Comparison of ENCODE assay signal across 17 cellular contexts in genomic region chr17:17892731-17893130, GRCh38. TPM values are rescaled to one million over a fixed set of nuclear protein-coding genes. Genes with fewer than 3 reads are reported as not detected.
DNase-seq lines count a peak whose midpoint lies in the region; ATAC-seq and TF ChIP-seq lines count a peak whose summit lies in the region.
"Had no signal": no experiment of that assay in that cellular context is flagged by ENCODE, and none has a peak within 500 bp of the region (broad histone marks: within the 10 kb centered on the region; RNA-seq: fewer than 3 reads in every experiment).

No MANE protein-coding gene starts in this region.

- no peak overlapping the region for H3K27ac Mint-ChIP-seq in activated T-helper 1 cell treated with anti-CD3 and anti-CD28 coated beads, Interleukin-12 subunit alpha, Interleukin-12 subunit beta, Interleukin-2, Interleukin-4 antibody, amounts not matched to agents 30 ng/mL and 10 ng/mL and 1 ng/mL, durations not matched to agents 14 hours and 24 hours and 36 hours
- H3K27ac Mint-ChIP-seq: H9, HFFc6 had no signal

- H3K79me2 ChIP-seq in MM.1S (ENCODE audit: low read length) (no peaks in the 10 kb centered on the region), neural cell (replicated peaks; ENCODE audit: insufficient read depth, low read length) (no peaks in the 10 kb centered on the region), PC-9 (ENCODE audit: low read depth) (no peaks in the 10 kb centered on the region)

- H3K9me3 ChIP-seq in BLaER1 (no peaks in the 10 kb centered on the region), MM.1S (replicated peaks; ENCODE audit: insufficient read depth, low read length) (no peaks in the 10 kb centered on the region), neural cell (ENCODE audit: low read length) (no peaks in the 10 kb centered on the region), PC-9 (ENCODE audit: insufficient read depth, low read depth) (no peaks in the 10 kb centered on the region)

- H4K20me1 ChIP-seq in BLaER1 (0 out of 2 replicates have a peak, but pooled peaks cover 6% of the 10 kb centered on the region), MM.1S (ENCODE audit: insufficient read depth, low read length) (no peaks in the 10 kb centered on the region), neural cell (ENCODE audit: insufficient read depth) (no peaks in the 10 kb centered on the region), PC-9 (ENCODE audit: insufficient read depth) (no peaks in the 10 kb centered on the region)

- H3K27ac ChIP-seq in BLaER1, result no peak overlapping the region
- peak overlapping the region; percentile 51; the same call in 1 of the 2 replicates for H3K27ac ChIP-seq in MM.1S (ENCODE audit: low read length)
- peak overlapping the region; percentile 82 for H3K27ac ChIP-seq in neural cell (ENCODE audit: low read length)
- no peak overlapping the region for H3K27ac ChIP-seq in PC-9
- H3K27ac ChIP-seq: SK-N-MC had no signal

- CTCF ChIA-PET in PC-9 (lab: Charles Lee), result no interaction called here

- no peak overlapping the region for H3K4me3 Mint-ChIP-seq in activated T-helper 1 cell treated with anti-CD3 and anti-CD28 coated beads, Interleukin-12 subunit alpha, Interleukin-12 subunit beta, Interleukin-2, Interleukin-4 antibody, amounts not matched to agents 30 ng/mL and 10 ng/mL and 1 ng/mL, durations not matched to agents 14 hours and 24 hours and 36 hours
- H3K4me3 Mint-ChIP-seq: H9, HFFc6 had no signal

- H3K9ac ChIP-seq in BLaER1, result no peak overlapping the region
- H3K9ac ChIP-seq in MM.1S (ENCODE audit: low read length), result no peak overlapping the region
- no peak overlapping the region for H3K9ac ChIP-seq in neural cell (ENCODE audit: low read length)

- H3K9me2 ChIP-seq in MM.1S (replicated peaks; ENCODE audit: insufficient read depth, low read length) (no peaks in the 10 kb centered on the region), neural cell (ENCODE audit: insufficient read depth, low read length) (no peaks in the 10 kb centered on the region), PC-9 (ENCODE audit: insufficient read depth) (no peaks in the 10 kb centered on the region)

- POLR2A ChIA-PET in PC-9 (lab: Charles Lee; ENCODE audit: unreplicated experiment), result no interaction called here

- ATAC-seq in HG02588 (IDR thresholded peaks at IDR 0.05; ENCODE audit: unreplicated experiment), result no peak

- intact Hi-C loops in PC-9 (cut with micrococcal nuclease; ENCODE audit: unreplicated experiment), result no loop called here
- intact Hi-C loops in activated T-helper 1 cell treated with anti-CD3 and anti-CD28 coated beads, Interleukin-12 subunit alpha, Interleukin-12 subunit beta, Interleukin-2, Interleukin-4 antibody, amounts not matched to agents 30 ng/mL and 10 ng/mL and 1 ng/mL, durations not matched to agents 14 hours and 24 hours and 36 hours (cut with micrococcal nuclease), result no loop called here

- no peak overlapping the region for H3K4me3 ChIP-seq in BLaER1
- no peak overlapping the region for H3K4me3 ChIP-seq in MM.1S (ENCODE audit: low read length)
- no peak overlapping the region for H3K4me3 ChIP-seq in neural cell (ENCODE audit: low read length)
- H3K4me3 ChIP-seq in PC-9, result no peak overlapping the region
- H3K4me3 ChIP-seq: SK-N-MC had no signal

- no peak for TF ChIP-seq RAD21 in neural cell (conservative IDR thresholded peaks at IDR 0.05)

- DNase-seq in MM.1S, result no peak
- peak; percentile 20 for DNase-seq in cerebellar cortex (ENCODE audit: low spot score)
- DNase-seq in PC-9, result no peak
- no peak for DNase-seq in activated T-helper 1 cell treated with anti-CD3 and anti-CD28 coated beads, Interleukin-12 subunit alpha, Interleukin-12 subunit beta, Interleukin-2, Interleukin-4 antibody, amounts not matched to agents 30 ng/mL and 10 ng/mL and 1 ng/mL, durations not matched to agents 14 hours and 24 hours and 36 hours (ENCODE audit: low spot score)
- DNase-seq: H9, HFFc6, KG1, NCI-H1105 treated with DMSO at 0.1 percent for 48 hours, NCI-H345, NCI-H524, NCI-H82, SHP77 treated with DMSO at 0.1 percent for 48 hours, SW 1271 had no signal

- H3K36me3 ChIP-seq in BLaER1 (peaks cover 17% of the 10 kb centered on the region), MM.1S (replicated peaks; ENCODE audit: insufficient read depth, low read length) (no peaks in the 10 kb centered on the region), neural cell (ENCODE audit: insufficient read depth, low read length) (no peaks in the 10 kb centered on the region), PC-9 (ENCODE audit: low read depth) (no peaks in the 10 kb centered on the region)

- TF ChIP-seq CTCF in MM.1S (IDR thresholded peaks at IDR 0.05; ENCODE audit: low read length), result no peak
- TF ChIP-seq CTCF in neural cell (IDR thresholded peaks at IDR 0.05; ENCODE audit: poor library complexity, severe bottlenecking), result no peak
- no peak for TF ChIP-seq CTCF in PC-9 (conservative IDR thresholded peaks at IDR 0.05)

- H3K27me3 Mint-ChIP-seq in activated T-helper 1 cell treated with anti-CD3 and anti-CD28 coated beads, Interleukin-12 subunit alpha, Interleukin-12 subunit beta, Interleukin-2, Interleukin-4 antibody, amounts not matched to agents 30 ng/mL and 10 ng/mL and 1 ng/mL, durations not matched to agents 14 hours and 24 hours and 36 hours (ENCODE audit: insufficient read depth), result no peaks in the 10 kb centered on the region

- H3K4me2 ChIP-seq in BLaER1 (peak overlapping the region; percentile 69), MM.1S (ENCODE audit: low read depth, low read length) (no peak overlapping the region; the same call in 1 of the 2 replicates), neural cell (ENCODE audit: low read length) (no peak overlapping the region), PC-9 (no peak overlapping the region)

- peaks cover 8% of the 10 kb centered on the region for H3K36me3 Mint-ChIP-seq in activated T-helper 1 cell treated with anti-CD3 and anti-CD28 coated beads, Interleukin-12 subunit alpha, Interleukin-12 subunit beta, Interleukin-2, Interleukin-4 antibody, amounts not matched to agents 30 ng/mL and 10 ng/mL and 1 ng/mL, durations not matched to agents 14 hours and 24 hours and 36 hours (ENCODE audit: low read depth)

- peaks cover 8% of the 10 kb centered on the region for H3K4me1 Mint-ChIP-seq in activated T-helper 1 cell treated with anti-CD3 and anti-CD28 coated beads, Interleukin-12 subunit alpha, Interleukin-12 subunit beta, Interleukin-2, Interleukin-4 antibody, amounts not matched to agents 30 ng/mL and 10 ng/mL and 1 ng/mL, durations not matched to agents 14 hours and 24 hours and 36 hours (ENCODE audit: low read depth)

- TF ChIP-seq EP300 in neural cell (conservative IDR thresholded peaks at IDR 0.05; ENCODE audit: poor library complexity, severe bottlenecking), result no peak

- BruUV-seq in PC-9 (replicated peaks; lab: Mats Ljungman, UMichigan), result no TSS peak

- H3K9me3 Mint-ChIP-seq in activated T-helper 1 cell treated with anti-CD3 and anti-CD28 coated beads, Interleukin-12 subunit alpha, Interleukin-12 subunit beta, Interleukin-2, Interleukin-4 antibody, amounts not matched to agents 30 ng/mL and 10 ng/mL and 1 ng/mL, durations not matched to agents 14 hours and 24 hours and 36 hours, result no peaks in the 10 kb centered on the region
- H3K9me3 Mint-ChIP-seq: H9, HFFc6 had no signal

- no peaks in the 10 kb centered on the region for H3K27me3 ChIP-seq in BLaER1
- no peaks in the 10 kb centered on the region for H3K27me3 ChIP-seq in MM.1S (replicated peaks; ENCODE audit: insufficient read depth, low read length)
- no peaks in the 10 kb centered on the region for H3K27me3 ChIP-seq in neural cell (ENCODE audit: insufficient read depth, low read depth, low read length)
- H3K27me3 ChIP-seq in PC-9 (ENCODE audit: insufficient read depth, low read depth), result no peaks in the 10 kb centered on the region

- H3K4me1 ChIP-seq in BLaER1, result peaks cover 67% of the 10 kb centered on the region
- H3K4me1 ChIP-seq in MM.1S (ENCODE audit: low read length), result peaks cover 29% of the 10 kb centered on the region
- no peaks in the 10 kb centered on the region for H3K4me1 ChIP-seq in PC-9 (replicated peaks; ENCODE audit: insufficient read depth)

- H3F3A ChIP-seq in MM.1S (ENCODE audit: insufficient read depth, low read length) (peaks cover 21% of the 10 kb centered on the region), neural cell (ENCODE audit: insufficient read depth, low read length, poor library complexity, severe bottlenecking) (no peaks in the 10 kb centered on the region), PC-9 (ENCODE audit: insufficient read depth, low read depth) (no peaks in the 10 kb centered on the region)

- H2AFZ ChIP-seq in MM.1S (ENCODE audit: low read length) (no peak overlapping the region), neural cell (ENCODE audit: low read depth, low read length) (no peak overlapping the region), PC-9 (no peak overlapping the region)

TF ChIP-seq in neural cell, 6 proteins besides CTCF, POLR2A, EP300 and RAD21 (continues in another document):
- TF ChIP-seq TAF1 (IDR thresholded peaks at IDR 0.05; ENCODE audit: low read depth) (no peak), SMC3 (conservative IDR thresholded peaks at IDR 0.05; ENCODE audit: poor library complexity) (no peak), EZH2 (IDR thresholded peaks at IDR 0.05; ENCODE audit: borderline replicate concordance, insufficient read depth, low read length, poor library complexity, severe bottlenecking) (no peak)

RNA-seq across cellular contexts. Expression of gene SREBF1, which starts 55.9 kb away (rescaled TPM):
- polyA plus RNA-seq in neural cell, result 22.5 and 25.9 TPM in 2 replicates
- polyA minus RNA-seq in neural cell, result 11.7 and 20.0 TPM in 2 replicates
- 243 and 360 TPM in 2 replicates for total RNA-seq in PC-9 (2021)
- 167 and 172 TPM in 2 replicates for total RNA-seq in activated T-helper 1 cell treated with anti-CD3 and anti-CD28 coated beads, Interleukin-12 subunit alpha, Interleukin-12 subunit beta, Interleukin-2, Interleukin-4 antibody, amounts not matched to agents 30 ng/mL and 10 ng/mL and 1 ng/mL, durations not matched to agents 14 hours and 24 hours and 36 hours

Comparison
In these comparisons a context has a peak if more than half of its experiments do, and no peak if none do; other contexts are left out.
1. H3K27ac ChIP-seq: peak in MM.1S (single experiment) and neural cell (single experiment); none in BLaER1 (single experiment) and PC-9 (single experiment).